In the genomic region with DNA sequence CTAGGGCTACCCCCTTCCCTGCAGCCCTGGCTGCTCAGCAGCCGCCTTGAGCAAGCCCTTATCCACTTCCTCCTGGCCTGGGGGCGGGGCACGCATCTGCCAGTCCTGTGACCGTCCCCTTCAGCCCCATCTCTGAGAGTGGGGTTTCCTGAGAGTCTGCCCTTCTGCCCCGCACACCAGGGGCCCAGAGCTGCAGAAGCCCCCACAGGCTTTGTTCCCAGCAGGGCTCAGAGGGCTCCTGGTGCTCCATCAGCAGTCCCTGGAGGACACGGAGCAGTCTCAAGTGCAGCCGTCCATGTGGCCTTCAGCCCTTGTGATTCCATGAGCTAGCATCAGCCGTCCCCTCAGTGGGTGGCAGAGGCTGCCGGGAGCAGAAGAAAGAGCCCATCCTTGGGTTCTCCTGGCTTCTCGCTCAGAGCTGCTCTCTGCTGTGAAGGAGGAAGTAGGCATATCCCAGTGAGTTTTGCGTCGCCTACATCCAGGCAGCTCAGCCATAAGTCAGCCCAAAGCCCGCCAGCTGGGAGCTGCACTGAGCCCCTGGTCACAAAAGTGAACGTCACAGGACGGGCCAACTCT, we compare ENCODE assay signal across 9 cellular contexts. TPM values are rescaled to one million over a fixed set of nuclear protein-coding genes. Genes with fewer than 3 reads are reported as not detected.
DNase-seq lines count a peak whose midpoint lies in the region; ATAC-seq and TF ChIP-seq lines count a peak whose summit lies in the region.
"Had no signal": no experiment of that assay in that cellular context is flagged by ENCODE, and none has a peak within 500 bp of the region (broad histone marks: within the 10 kb centered on the region; RNA-seq: fewer than 3 reads in every experiment).

No MANE protein-coding gene starts in this region.

- TF ChIP-seq POLR2A in NB4 (IDR thresholded peaks at IDR 0.05; ENCODE audit: extremely low read depth, insufficient read length) = no peak

- peaks cover 35% of the 10 kb centered on the region for H3K4me1 ChIP-seq in osteoblast (ENCODE audit: insufficient read depth, low read length)

- TF ChIP-seq CTCF in NB4 (IDR thresholded peaks at IDR 0.05; ENCODE audit: low read depth, low read length) = no peak
- no peak for TF ChIP-seq CTCF in osteoblast (IDR thresholded peaks at IDR 0.05; ENCODE audit: extremely low read depth, low read depth, low read length)

- H3K9me3 ChIP-seq in osteoblast (ENCODE audit: low read depth, low read length) = no peaks in the 10 kb centered on the region

- H4K20me1 ChIP-seq in osteoblast (ENCODE audit: insufficient read depth, low read length) = no peaks in the 10 kb centered on the region

- H3K4me3 ChIP-seq in NB4 (ENCODE audit: low read depth, low read length) = no peak overlapping the region
- no peak overlapping the region for H3K4me3 ChIP-seq in osteoblast (ENCODE audit: insufficient read depth, low read length)

- no peak overlapping the region for H3K27ac ChIP-seq in osteoblast (ENCODE audit: low read depth, low read length)

- no peaks in the 10 kb centered on the region for H3K27me3 ChIP-seq in osteoblast (ENCODE audit: insufficient read depth, low read length)

- DNase-seq in CMK (ENCODE audit: low read depth) (peak; percentile 40), NB4 (ENCODE audit: low read depth) (peak; percentile 83), osteoblast (ENCODE audit: insufficient read length, low spot score, missing footprints) (peak; percentile 18), LoVo (ENCODE audit: low spot score) (no peak), AG20443 (ENCODE audit: low spot score) (no peak), NCI-H1694 (lab: John Stamatoyannopoulos, UW) (no peak)
- DNase-seq: foreskin fibroblast had no signal

- H3K4me2 ChIP-seq in osteoblast (ENCODE audit: insufficient read depth, low read length) = no peak overlapping the region

- ATAC-seq in esophagus mucosa = peak; percentile 47
- ATAC-seq in GM18520 (IDR thresholded peaks at IDR 0.05; ENCODE audit: unreplicated experiment) = no peak

- H3K36me3 ChIP-seq in osteoblast (ENCODE audit: insufficient read depth, low read length) = peaks cover 21% of the 10 kb centered on the region

- peaks cover 96% of the 10 kb centered on the region for H3K79me2 ChIP-seq in osteoblast (ENCODE audit: insufficient read depth, low read length)

- H2AFZ ChIP-seq in osteoblast (ENCODE audit: low read length) = no peak overlapping the region

RNA-seq across cellular contexts. Expression of a gene that starts 16.3 kb away (rescaled TPM):
- total RNA-seq in esophagus mucosa (27.4 TPM), osteoblast (86.9 and 96.6 TPM in 2 replicates)

RNA-seq across cellular contexts. Expression of a gene that starts 16.6 kb away (rescaled TPM):
- total RNA-seq in esophagus mucosa = 6.1 TPM
- total RNA-seq in osteoblast = 1.8 and 2.1 TPM in 2 replicates

Comparison
In these comparisons a context has a peak if more than half of its experiments do, and no peak if none do; other contexts are left out.
1. DNase-seq: peak in CMK (single experiment), NB4 (single experiment) and osteoblast (single experiment); none in LoVo (single experiment), AG20443 (single experiment) and NCI-H1694 (single experiment).